Comparison of ENCODE assay signal across 29 cellular contexts in the genomic region with DNA sequence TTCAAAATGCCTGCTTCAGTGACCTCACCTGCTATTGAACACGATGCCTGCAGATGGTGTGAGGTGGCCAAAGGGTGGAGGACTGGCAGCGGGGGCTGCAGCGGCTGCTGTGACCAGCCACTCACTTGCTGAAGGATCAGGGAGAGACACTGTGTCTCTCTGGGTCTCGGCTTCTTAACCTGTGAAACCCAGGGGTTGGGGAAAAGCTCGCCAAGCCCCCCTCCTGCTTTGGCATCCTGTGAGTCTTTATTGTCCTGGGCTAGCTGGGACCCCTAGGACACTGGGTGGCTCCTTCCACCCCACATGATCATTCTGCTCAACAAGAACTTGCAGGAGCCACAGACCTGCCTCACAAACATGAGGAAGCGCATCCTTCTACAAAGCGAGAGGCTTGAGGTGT.
"Had no signal": no experiment of that assay in that cellular context is flagged by ENCODE, and none has a peak within 500 bp of the region (broad histone marks: within the 10 kb centered on the region; RNA-seq: fewer than 3 reads in every experiment).

No MANE protein-coding gene starts in this region.

- H3K9ac ChIP-seq: parathyroid adenoma had no signal

- H3K27me3 ChIP-seq: ovary, right lobe of liver, sigmoid colon, stomach, thyroid gland, tibial nerve, upper lobe of right lung, uterus had no signal

- H3K4me3 Mint-ChIP-seq: naive B cell; naive thymus-derived CD8-positive, alpha-beta T cell; natural killer cell treated with Interleukin-12 subunit alpha and Interleukin-12 subunit beta and Interleukin-15 and Interleukin-18, amount 100 ng/mL, for 72 hours; nephron progenitor cell; neural crest cell; stimulated activated effector memory CD8-positive, alpha-beta T cell treated with anti-CD3 and anti-CD28 coated beads, Interleukin-12 subunit alpha, Interleukin-12 subunit beta, amount 100 ng/mL, for 72 hours; stimulated activated naive B cell treated with anti-CD40 and anti-IgM and Interleukin-4, amounts not matched to agents 10 μg/mL and 1 μg/mL and 100 μg/mL, for 72 hours; stimulated activated naive CD8-positive, alpha-beta T cell treated with anti-CD3 and anti-CD28 coated beads, Interleukin-15, Interleukin-2, amounts not matched to agents 100 ng/mL and 50 ng/mL, for 24 hours had no signal

- H3K36me3 ChIP-seq: ovary, right lobe of liver, sigmoid colon, stomach, thoracic aorta, thyroid gland, tibial nerve, upper lobe of right lung, uterus had no signal

- H3K27ac ChIP-seq: ovary, parathyroid adenoma, psoas muscle, right lobe of liver, sigmoid colon, stomach, thoracic aorta, thyroid gland, tibial nerve, upper lobe of right lung, uterus had no signal

- H3K27me3 Mint-ChIP-seq: naive B cell; naive thymus-derived CD8-positive, alpha-beta T cell; natural killer cell treated with Interleukin-12 subunit alpha and Interleukin-12 subunit beta and Interleukin-15 and Interleukin-18, amount 100 ng/mL, for 72 hours; stimulated activated naive B cell treated with anti-CD40 and anti-IgM and Interleukin-4, amounts not matched to agents 10 μg/mL and 1 μg/mL and 100 μg/mL, for 72 hours; stimulated activated naive CD8-positive, alpha-beta T cell treated with anti-CD3 and anti-CD28 coated beads, Interleukin-15, Interleukin-2, amounts not matched to agents 100 ng/mL and 50 ng/mL, for 24 hours had no signal

- H3K4me1 Mint-ChIP-seq: naive B cell, neural crest cell had no signal

- H2AFZ ChIP-seq: parathyroid adenoma had no signal

- DNase-seq: naive B cell; naive thymus-derived CD8-positive, alpha-beta T cell; nephron progenitor cell; occipital lobe; ovary; posterior cingulate gyrus; psoas muscle; right cardiac atrium; right lobe of liver; sigmoid colon; small intestine; stimulated activated CD4-positive, alpha-beta T cell treated with anti-CD3 and anti-CD28 coated beads, Interleukin-15, amount 100 ng/mL, for 24 hours; stimulated activated CD4-positive, alpha-beta T cell treated with anti-CD3 and anti-CD28 coated beads, Interleukin-2, amount 100 ng/mL, for 24 hours; stimulated activated CD4-positive, alpha-beta T cell treated with anti-CD3 and anti-CD28 coated beads, Interleukin-2, amount 100 ng/mL, for 48 hours; stimulated activated CD4-positive, alpha-beta T cell treated with anti-CD3 and anti-CD28 coated beads, Interleukin-4, amount 100 ng/mL, for 24 hours; stimulated activated naive B cell treated with anti-CD40 and anti-IgM and Interleukin-4, amounts not matched to agents 10 μg/mL and 1 μg/mL and 100 μg/mL, for 72 hours; stimulated activated naive CD4-positive, alpha-beta T cell treated with Interleukin-2 at 50 U/mL for 16 hours; stomach; thyroid gland; upper lobe of right lung; uterus had no signal

- H3K9me3 Mint-ChIP-seq: naive B cell; naive thymus-derived CD8-positive, alpha-beta T cell; natural killer cell treated with Interleukin-12 subunit alpha and Interleukin-12 subunit beta and Interleukin-15 and Interleukin-18, amount 100 ng/mL, for 72 hours; nephron progenitor cell; neural crest cell; stimulated activated effector memory CD8-positive, alpha-beta T cell treated with anti-CD3 and anti-CD28 coated beads, Interleukin-12 subunit alpha, Interleukin-12 subunit beta, amount 100 ng/mL, for 72 hours; stimulated activated naive B cell treated with anti-CD40 and anti-IgM and Interleukin-4, amounts not matched to agents 10 μg/mL and 1 μg/mL and 100 μg/mL, for 72 hours; stimulated activated naive CD8-positive, alpha-beta T cell treated with anti-CD3 and anti-CD28 coated beads, Interleukin-15, Interleukin-2, amounts not matched to agents 100 ng/mL and 50 ng/mL, for 24 hours had no signal

- H3K79me2 ChIP-seq: parathyroid adenoma had no signal

- H3K27ac Mint-ChIP-seq: naive B cell; natural killer cell treated with Interleukin-12 subunit alpha and Interleukin-12 subunit beta and Interleukin-15 and Interleukin-18, amount 100 ng/mL, for 72 hours; nephron progenitor cell; progenitor cell of endocrine pancreas; stimulated activated effector memory CD8-positive, alpha-beta T cell treated with anti-CD3 and anti-CD28 coated beads, Interleukin-12 subunit alpha, Interleukin-12 subunit beta, amount 100 ng/mL, for 72 hours; stimulated activated naive B cell treated with anti-CD40 and anti-IgM and Interleukin-4, amounts not matched to agents 10 μg/mL and 1 μg/mL and 100 μg/mL, for 72 hours; stimulated activated naive CD8-positive, alpha-beta T cell treated with anti-CD3 and anti-CD28 coated beads, Interleukin-15, Interleukin-2, amounts not matched to agents 100 ng/mL and 50 ng/mL, for 24 hours had no signal

- H3K4me3 ChIP-seq: ovary, psoas muscle, right lobe of liver, sigmoid colon, stomach, thoracic aorta, thyroid gland, tibial nerve, upper lobe of right lung, uterus had no signal

- H3K36me3 Mint-ChIP-seq: naive B cell; natural killer cell treated with Interleukin-12 subunit alpha and Interleukin-12 subunit beta and Interleukin-15 and Interleukin-18, amount 100 ng/mL, for 72 hours; stimulated activated effector memory CD8-positive, alpha-beta T cell treated with anti-CD3 and anti-CD28 coated beads, Interleukin-12 subunit alpha, Interleukin-12 subunit beta, amount 100 ng/mL, for 72 hours had no signal

- H3K9me3 ChIP-seq: ovary, psoas muscle, right lobe of liver, sigmoid colon, stomach, thoracic aorta, thyroid gland, tibial nerve, upper lobe of right lung, uterus had no signal

- H3K4me1 ChIP-seq: parathyroid adenoma, psoas muscle, right lobe of liver, sigmoid colon, stomach, thyroid gland, tibial nerve, upper lobe of right lung, uterus had no signal
